Comparison of ENCODE assay signal across 29 cellular contexts in the genomic region with DNA sequence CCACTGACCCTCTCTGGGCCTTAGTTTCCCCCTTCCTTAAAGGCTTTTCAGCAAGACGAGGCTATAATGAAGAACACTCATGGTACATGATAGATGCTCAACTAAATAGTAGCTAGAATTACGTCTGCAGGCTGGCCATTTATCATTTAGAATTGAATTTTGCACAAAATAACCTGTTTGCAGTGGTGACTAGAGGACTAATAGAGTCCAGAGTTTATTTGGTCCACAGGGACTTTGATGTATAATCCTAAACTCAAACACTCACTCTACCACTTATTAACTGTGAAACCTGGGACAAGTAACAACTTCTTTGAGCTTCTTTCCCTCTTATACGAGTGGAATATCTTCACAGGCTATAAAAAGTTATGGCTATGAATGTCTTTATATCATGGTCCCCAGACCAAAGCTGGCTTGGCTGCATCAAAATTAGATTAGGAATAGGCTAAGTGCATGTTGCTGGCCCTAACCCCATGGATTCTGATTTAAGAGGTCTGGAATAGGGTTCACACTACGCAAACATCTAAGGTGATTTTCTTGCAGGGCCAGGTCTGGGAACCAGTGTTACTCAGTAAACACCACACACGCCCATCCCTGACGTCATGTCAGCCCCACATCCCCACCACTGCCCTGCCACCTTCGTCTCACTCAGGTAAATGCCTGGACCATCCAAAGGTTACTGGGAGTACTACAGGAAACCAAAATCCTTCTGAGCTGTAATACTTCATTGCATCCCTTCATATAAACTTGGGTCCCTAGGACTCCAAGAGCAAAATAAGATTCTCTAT.
"Had no signal": no experiment of that assay in that cellular context is flagged by ENCODE, and none has a peak within 500 bp of the region (broad histone marks: within the 10 kb centered on the region; RNA-seq: fewer than 3 reads in every experiment).

No MANE protein-coding gene starts in this region.

- H3K27ac Mint-ChIP-seq: stimulated activated effector memory CD8-positive, alpha-beta T cell treated with anti-CD3 and anti-CD28 coated beads, Interleukin-12 subunit alpha, Interleukin-12 subunit beta, amount 100 ng/mL, for 72 hours; stimulated activated memory B cell treated with anti-CD40 and anti-IgM and Interleukin-4, amounts not matched to agents 10 μg/mL and 1 μg/mL and 100 μg/mL, for 72 hours; stimulated activated naive B cell treated with anti-CD40 and anti-IgM and Interleukin-4, amounts not matched to agents 10 μg/mL and 1 μg/mL and 100 μg/mL, for 72 hours; stimulated activated naive CD8-positive, alpha-beta T cell treated with anti-CD3 and anti-CD28 coated beads, Interleukin-15, amount 100 ng/mL, for 72 hours; stimulated activated naive CD8-positive, alpha-beta T cell treated with anti-CD3 and anti-CD28 coated beads, Interleukin-15, Interleukin-2, amounts not matched to agents 100 ng/mL and 50 ng/mL, for 24 hours; type B pancreatic cell had no signal

- DNase-seq: stimulated activated CD4-positive, alpha-beta T cell treated with anti-CD3 and anti-CD28 coated beads, Interleukin-2, amount 100 ng/mL, for 48 hours; stimulated activated CD4-positive, alpha-beta T cell treated with anti-CD3 and anti-CD28 coated beads, Interleukin-4, amount 100 ng/mL, for 1 hour; stimulated activated CD4-positive, alpha-beta T cell treated with anti-CD3 and anti-CD28 coated beads, Interleukin-4, amount 100 ng/mL, for 24 hours; stimulated activated CD4-positive, alpha-beta T cell treated with anti-CD3 and anti-CD28 coated beads, Interleukin-4, amount 100 ng/mL, for 4 hours; stimulated activated CD8-positive, alpha-beta memory T cell treated with anti-CD3 and anti-CD28 coated beads, Interleukin-4, amount 100 ng/mL, for 48 hours; stimulated activated naive B cell treated with anti-CD40 and anti-IgM and Interleukin-4, amounts not matched to agents 10 μg/mL and 1 μg/mL and 100 μg/mL, for 72 hours; stimulated activated naive CD4-positive, alpha-beta T cell; stimulated activated naive CD4-positive, alpha-beta T cell treated with Interleukin-2 at 50 U/mL for 16 hours; stimulated activated naive CD8-positive, alpha-beta T cell treated with anti-CD3 and anti-CD28 coated beads, Interleukin-15, amount 100 ng/mL, for 72 hours; stimulated activated naive CD8-positive, alpha-beta T cell treated with anti-CD3 and anti-CD28 coated beads, Interleukin-15, Interleukin-2, amounts not matched to agents 100 U/mL and 50 U/mL, for 24 hours; stomach; substantia nigra; testis; thyroid gland; tibial artery; transverse colon; trophoblast cell; upper lobe of left lung; upper lobe of right lung; uterus had no signal

- ATAC-seq: stimulated activated naive B cell treated with anti-CD40 and anti-IgM and Interleukin-4, amounts not matched to agents 10 μg/mL and 1 μg/mL and 100 μg/mL, for 72 hours; stimulated activated naive CD8-positive, alpha-beta T cell treated with anti-CD3 and anti-CD28 coated beads, Interleukin-15, amount 100 ng/mL, for 72 hours; stimulated activated naive CD8-positive, alpha-beta T cell treated with anti-CD3 and anti-CD28 coated beads, Interleukin-15, Interleukin-2, amounts not matched to agents 100 U/mL and 50 U/mL, for 24 hours; upper lobe of right lung had no signal

- H3K27me3 ChIP-seq: stomach, suprapubic skin, testis, thyroid gland, tibial artery, tibial nerve, transverse colon, upper lobe of left lung, upper lobe of right lung, uterus, vagina had no signal

- H3K4me3 ChIP-seq: stomach, suprapubic skin, testis, thoracic aorta, thyroid gland, tibial artery, tibial nerve, transverse colon, upper lobe of left lung, upper lobe of right lung, uterus, vagina had no signal

- H3K36me3 ChIP-seq: stomach, suprapubic skin, thoracic aorta, thyroid gland, transverse colon, upper lobe of left lung, upper lobe of right lung, uterus, vagina had no signal

- H3K27me3 Mint-ChIP-seq: stimulated activated memory B cell treated with anti-CD40 and anti-IgM and Interleukin-4, amounts not matched to agents 10 μg/mL and 1 μg/mL and 100 μg/mL, for 72 hours; stimulated activated naive B cell treated with anti-CD40 and anti-IgM and Interleukin-4, amounts not matched to agents 10 μg/mL and 1 μg/mL and 100 μg/mL, for 72 hours; stimulated activated naive CD8-positive, alpha-beta T cell treated with anti-CD3 and anti-CD28 coated beads, Interleukin-15, amount 100 ng/mL, for 72 hours; stimulated activated naive CD8-positive, alpha-beta T cell treated with anti-CD3 and anti-CD28 coated beads, Interleukin-15, Interleukin-2, amounts not matched to agents 100 ng/mL and 50 ng/mL, for 24 hours; type B pancreatic cell had no signal

- H3K9me3 Mint-ChIP-seq: stimulated activated effector memory CD8-positive, alpha-beta T cell treated with anti-CD3 and anti-CD28 coated beads, Interleukin-12 subunit alpha, Interleukin-12 subunit beta, amount 100 ng/mL, for 72 hours; stimulated activated memory B cell treated with anti-CD40 and anti-IgM and Interleukin-4, amounts not matched to agents 10 μg/mL and 1 μg/mL and 100 μg/mL, for 72 hours; stimulated activated naive B cell treated with anti-CD40 and anti-IgM and Interleukin-4, amounts not matched to agents 10 μg/mL and 1 μg/mL and 100 μg/mL, for 72 hours had no signal

- H3K9me3 ChIP-seq: suprapubic skin, testis, thyroid gland, transverse colon, upper lobe of left lung, upper lobe of right lung, uterus, vagina had no signal

- H3K27ac ChIP-seq: stomach, suprapubic skin, testis, thoracic aorta, thyroid gland, tibial artery, tibial nerve, transverse colon, upper lobe of left lung, upper lobe of right lung, uterus, vagina had no signal

- FAIRE-seq: urothelium cell line had no signal

- H3K4me1 ChIP-seq: stomach, suprapubic skin, testis, thyroid gland, tibial artery, tibial nerve, transverse colon, upper lobe of left lung, upper lobe of right lung, uterus, vagina had no signal

- H3K36me3 Mint-ChIP-seq: stimulated activated effector memory CD8-positive, alpha-beta T cell treated with anti-CD3 and anti-CD28 coated beads, Interleukin-12 subunit alpha, Interleukin-12 subunit beta, amount 100 ng/mL, for 72 hours; stimulated activated naive B cell treated with anti-CD40 and anti-IgM and Interleukin-4, amounts not matched to agents 10 μg/mL and 1 μg/mL and 100 μg/mL, for 72 hours; type B pancreatic cell had no signal

- H3K4me1 Mint-ChIP-seq: stimulated activated effector memory CD8-positive, alpha-beta T cell treated with anti-CD3 and anti-CD28 coated beads, Interleukin-12 subunit alpha, Interleukin-12 subunit beta, amount 100 ng/mL, for 72 hours; stimulated activated memory B cell treated with anti-CD40 and anti-IgM and Interleukin-4, amounts not matched to agents 10 μg/mL and 1 μg/mL and 100 μg/mL, for 72 hours; stimulated activated naive B cell treated with anti-CD40 and anti-IgM and Interleukin-4, amounts not matched to agents 10 μg/mL and 1 μg/mL and 100 μg/mL, for 72 hours; stimulated activated naive CD8-positive, alpha-beta T cell treated with anti-CD3 and anti-CD28 coated beads, Interleukin-15, amount 100 ng/mL, for 72 hours had no signal

- H3K4me3 Mint-ChIP-seq: stimulated activated effector memory CD8-positive, alpha-beta T cell treated with anti-CD3 and anti-CD28 coated beads, Interleukin-12 subunit alpha, Interleukin-12 subunit beta, amount 100 ng/mL, for 72 hours; stimulated activated memory B cell treated with anti-CD40 and anti-IgM and Interleukin-4, amounts not matched to agents 10 μg/mL and 1 μg/mL and 100 μg/mL, for 72 hours; stimulated activated naive B cell treated with anti-CD40 and anti-IgM and Interleukin-4, amounts not matched to agents 10 μg/mL and 1 μg/mL and 100 μg/mL, for 72 hours; stimulated activated naive CD8-positive, alpha-beta T cell treated with anti-CD3 and anti-CD28 coated beads, Interleukin-15, amount 100 ng/mL, for 72 hours; stimulated activated naive CD8-positive, alpha-beta T cell treated with anti-CD3 and anti-CD28 coated beads, Interleukin-15, Interleukin-2, amounts not matched to agents 100 ng/mL and 50 ng/mL, for 24 hours; type B pancreatic cell had no signal
